8 cellular contexts compared by ENCODE assay signal in genomic region chr18:49827996-49828395, GRCh38.
"Had no signal": no experiment of that assay in that cellular context is flagged by ENCODE, and none has a peak within 500 bp of the region (broad histone marks: within the 10 kb centered on the region; RNA-seq: fewer than 3 reads in every experiment).

No MANE protein-coding gene starts in this region.

- ATAC-seq: GM12878 had no signal

- FAIRE-seq: G401.6, GM12878, GM12891, GM12892, GM18507, GM19239 had no signal

- H3K4me3 ChIP-seq: GM12878 had no signal

- DNase-seq: GDM1, GF-D8 had no signal
